8 cellular contexts compared by ENCODE assay signal in the genomic region with DNA sequence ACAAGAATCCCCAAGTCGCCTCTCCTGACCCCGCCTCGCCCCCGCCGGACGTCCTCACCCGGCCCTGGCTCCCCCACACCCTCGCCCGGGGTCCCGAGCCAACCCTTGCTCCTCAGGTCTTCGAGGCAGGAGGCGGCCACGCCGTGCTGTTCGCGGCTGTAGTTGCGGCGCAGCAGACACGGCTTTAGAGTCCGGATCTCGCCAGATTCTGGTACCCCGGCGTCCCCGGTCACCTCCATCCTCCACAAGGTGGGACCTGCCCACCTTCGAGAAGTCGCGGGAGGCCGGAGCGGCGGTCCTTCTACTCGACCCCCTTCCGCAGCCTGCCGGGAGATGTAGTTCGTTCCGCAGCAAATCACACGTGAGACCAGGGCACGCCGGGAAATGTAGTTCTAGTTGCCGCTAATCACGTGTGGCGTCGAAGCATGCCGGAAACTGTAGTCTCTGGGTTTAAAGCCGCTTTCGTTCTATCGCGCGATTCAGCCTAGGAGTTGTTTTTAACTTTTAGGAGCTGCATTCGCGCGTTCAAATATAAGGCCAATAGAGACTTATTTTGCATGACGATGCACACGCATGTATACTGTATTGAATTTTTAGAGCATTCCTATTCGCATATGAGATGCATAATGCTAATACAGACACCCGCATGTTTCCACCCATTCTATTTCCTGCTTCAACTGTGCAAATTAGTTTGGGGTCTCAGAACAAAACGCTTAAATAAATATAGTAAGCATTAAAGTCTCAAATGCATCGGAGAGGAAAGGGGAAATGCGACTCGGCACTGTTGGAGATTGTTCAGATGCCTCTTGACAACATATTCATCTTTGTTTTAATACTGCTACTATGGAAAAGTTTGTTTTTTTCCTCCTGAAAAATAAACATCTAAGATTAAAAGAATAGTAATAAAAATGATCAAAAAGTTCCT. TPM values are rescaled to one million over a fixed set of nuclear protein-coding genes. Genes with fewer than 3 reads are reported as not detected.
DNase-seq lines count a peak whose midpoint lies in the region; ATAC-seq lines count a peak whose summit lies in the region.

A gene with protein sequence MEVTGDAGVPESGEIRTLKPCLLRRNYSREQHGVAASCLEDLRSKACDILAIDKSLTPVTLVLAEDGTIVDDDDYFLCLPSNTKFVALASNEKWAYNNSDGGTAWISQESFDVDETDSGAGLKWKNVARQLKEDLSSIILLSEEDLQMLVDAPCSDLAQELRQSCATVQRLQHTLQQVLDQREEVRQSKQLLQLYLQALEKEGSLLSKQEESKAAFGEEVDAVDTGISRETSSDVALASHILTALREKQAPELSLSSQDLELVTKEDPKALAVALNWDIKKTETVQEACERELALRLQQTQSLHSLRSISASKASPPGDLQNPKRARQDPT (minus strand): TSS at position 310 of the 925 bp plus-strand sequence. CDS start 71 bp downstream, at position 239.

- H3K36me3 Mint-ChIP-seq in CD4-positive, CD25-positive, alpha-beta regulatory T cell, result peaks cover 14% of the 10 kb centered on the region

- peaks cover 18% of the 10 kb centered on the region for H3K36me3 ChIP-seq in CD4-positive, CD25-positive, alpha-beta regulatory T cell (ENCODE audit: control insufficient read depth, insufficient read depth, low read length)
- H3K36me3 ChIP-seq in effector memory CD4-positive, alpha-beta T cell (ENCODE audit: control insufficient read depth, insufficient read depth, low read length), result peaks cover 15% of the 10 kb centered on the region

- peaks cover 16 to 57% (median 36%) of the 10 kb centered on the region in 4 donors for H3K4me1 Mint-ChIP-seq in CD4-positive, CD25-positive, alpha-beta regulatory T cell

- H3K4me1 ChIP-seq in CD4-positive, CD25-positive, alpha-beta regulatory T cell (ENCODE audit: control insufficient read depth, insufficient read depth, low read length, poor library complexity, severe bottlenecking), result peaks cover 36% of the 10 kb centered on the region
- H3K4me1 ChIP-seq in effector memory CD4-positive, alpha-beta T cell (ENCODE audit: control insufficient read depth, insufficient read depth, low read length, poor library complexity, severe bottlenecking), result peaks cover 21% of the 10 kb centered on the region

- no peaks in the 10 kb centered on the region for H3K27me3 Mint-ChIP-seq in CD4-positive, CD25-positive, alpha-beta regulatory T cell

- H3K27ac ChIP-seq in CD4-positive, CD25-positive, alpha-beta regulatory T cell (ENCODE audit: insufficient read depth, low read length, poor library complexity, severe bottlenecking), result peak within 1 kb of the TSS; percentile 66
- peak within 1 kb of the TSS; percentile 67 for H3K27ac ChIP-seq in effector memory CD4-positive, alpha-beta T cell (ENCODE audit: insufficient read depth, low read length, poor library complexity, severe bottlenecking)

- peak within 1 kb of the TSS; percentile 98 for H3K4me3 ChIP-seq in CD4-positive, CD25-positive, alpha-beta regulatory T cell (ENCODE audit: low read depth, low read length)
- H3K4me3 ChIP-seq in effector memory CD4-positive, alpha-beta T cell (ENCODE audit: insufficient read depth, low read depth, low read length, poor library complexity, severe bottlenecking), result peak within 1 kb of the TSS; percentile 72

- no peaks in the 10 kb centered on the region for H3K9me3 Mint-ChIP-seq in CD4-positive, CD25-positive, alpha-beta regulatory T cell

- ATAC-seq in CD4-positive, CD25-positive, alpha-beta regulatory T cell (ENCODE audit: low read depth in 2 of 2), result peak; percentile 87 to 88
- ATAC-seq in GM19455 (IDR thresholded peaks at IDR 0.05; ENCODE audit: unreplicated experiment), result peak; percentile 79

- peak within 1 kb of the TSS; percentile 76 to 97 (median 90) for H3K27ac Mint-ChIP-seq in CD4-positive, CD25-positive, alpha-beta regulatory T cell

- H3K9me3 ChIP-seq in CD4-positive, CD25-positive, alpha-beta regulatory T cell (ENCODE audit: control insufficient read depth in 2 of 2, low read length in 2 of 2), result no peaks in the 10 kb centered on the region
- H3K9me3 ChIP-seq in effector memory CD4-positive, alpha-beta T cell (ENCODE audit: control insufficient read depth, low read length), result no peaks in the 10 kb centered on the region

- DNase-seq in CD4-positive, CD25-positive, alpha-beta regulatory T cell, result peak; percentile 90 to 97 (median 92)
- DNase-seq in HS-27A (ENCODE audit: low read depth) (peak; percentile 88), NK-92 (lab: John Stamatoyannopoulos, UW; ENCODE audit: unreplicated experiment) (peak; percentile 55), lung microvascular endothelial cell (ENCODE audit: low read depth in 2 of 2) (peak; percentile 96)
- peak; percentile 81 for DNase-seq in activated CD8-positive, alpha-beta memory T cell treated with anti-CD3 and anti-CD28 coated beads for 1 hour (ENCODE audit: extremely low read depth in 1 of 2, low read depth in 1 of 2)
- peak; percentile 77 to 86 (median 83) for DNase-seq in effector memory CD4-positive, alpha-beta T cell
- peak; percentile 80 to 91 (median 87) for DNase-seq in stimulated activated CD4-positive, alpha-beta T cell treated with anti-CD3 and anti-CD28 coated beads, TNF-alpha, amount 100 ng/mL, for 48 hours (ENCODE audit: low read depth in 3 of 3)

- H3K4me3 Mint-ChIP-seq in CD4-positive, CD25-positive, alpha-beta regulatory T cell, result peak within 1 kb of the TSS; percentile 88 to 99 (median 94)

- no peaks in the 10 kb centered on the region for H3K27me3 ChIP-seq in CD4-positive, CD25-positive, alpha-beta regulatory T cell (ENCODE audit: control insufficient read depth, insufficient read depth, low read length)
- no peaks in the 10 kb centered on the region for H3K27me3 ChIP-seq in effector memory CD4-positive, alpha-beta T cell (replicated peaks; ENCODE audit: control insufficient read depth, insufficient read depth, low read length, poor library complexity, severe bottlenecking)

RNA-seq across cellular contexts. Expression of the gene that starts here (rescaled TPM):
- total RNA-seq in CD4-positive, CD25-positive, alpha-beta regulatory T cell, result 19.2 TPM
- 10 to 100 TPM; 16.3 to 21.4 (median 18.5) TPM for polyA plus RNA-seq in CD4-positive, CD25-positive, alpha-beta regulatory T cell
- total RNA-seq in lung microvascular endothelial cell, result 29.2 and 35.7 TPM in 2 replicates

Comparison
In these comparisons a context has a peak if more than half of its experiments do, and no peak if none do; other contexts are left out.
1. Peak in every context shown above with its lines: DNase-seq, ATAC-seq, H3K4me3 ChIP-seq and H3K27ac ChIP-seq.